ENCODE assay signal across 18 cellular contexts in genomic region chr19:4357921-4358326, GRCh38. TPM values are rescaled to one million over a fixed set of nuclear protein-coding genes. Genes with fewer than 3 reads are reported as not detected.
A peak's percentile ranks its signal among the peaks of the same experiment; 100 is the strongest.
DNase-seq lines count a peak whose midpoint lies in the region; ATAC-seq and TF ChIP-seq lines count a peak whose summit lies in the region.
"Had no signal": no experiment of that assay in that cellular context is flagged by ENCODE, and none has a peak within 500 bp of the region (broad histone marks: within the 10 kb centered on the region; RNA-seq: fewer than 3 reads in every experiment).

No MANE protein-coding gene starts in this region.

- H3K4me1 Mint-ChIP-seq in activated naive CD8-positive, alpha-beta T cell treated with anti-CD3 and anti-CD28 coated beads for 36 hours: no peaks in the 10 kb centered on the region
- H3K4me1 Mint-ChIP-seq in activated naive CD8-positive, alpha-beta T cell treated with anti-CD3 and anti-CD28 coated beads, Interleukin-2, amount 50 U/mL, for 24 hours: no peaks in the 10 kb centered on the region
- peaks cover 6 to 16% of the 10 kb centered on the region in 2 donors for H3K4me1 Mint-ChIP-seq in stimulated activated naive B cell treated with anti-CD40 and anti-IgM and Interleukin-4, amounts not matched to agents 10 μg/mL and 1 μg/mL and 100 μg/mL, for 72 hours

- H3K27ac Mint-ChIP-seq in activated naive CD8-positive, alpha-beta T cell treated with anti-CD3 and anti-CD28 coated beads for 36 hours: peak overlapping the region; percentile 34
- no peak overlapping the region for H3K27ac Mint-ChIP-seq in activated naive CD8-positive, alpha-beta T cell treated with anti-CD3 and anti-CD28 coated beads, Interleukin-2, amount 50 U/mL, for 24 hours
- peak overlapping the region; percentile 81 for H3K27ac Mint-ChIP-seq in stimulated activated naive B cell treated with anti-CD40 and anti-IgM and Interleukin-4, amounts not matched to agents 10 μg/mL and 1 μg/mL and 100 μg/mL, for 72 hours
- H3K27ac Mint-ChIP-seq: CD4-positive, CD25-positive, alpha-beta regulatory T cell; H9 had no signal

- H3K9me3 Mint-ChIP-seq in activated naive CD8-positive, alpha-beta T cell treated with anti-CD3 and anti-CD28 coated beads for 36 hours: no peaks in the 10 kb centered on the region
- H3K9me3 Mint-ChIP-seq in activated naive CD8-positive, alpha-beta T cell treated with anti-CD3 and anti-CD28 coated beads, Interleukin-2, amount 50 U/mL, for 24 hours: no peaks in the 10 kb centered on the region
- H3K9me3 Mint-ChIP-seq in stimulated activated naive B cell treated with anti-CD40 and anti-IgM and Interleukin-4, amounts not matched to agents 10 μg/mL and 1 μg/mL and 100 μg/mL, for 72 hours: no peaks in the 10 kb centered on the region
- H3K9me3 Mint-ChIP-seq: CD4-positive, CD25-positive, alpha-beta regulatory T cell; H9 had no signal

- no peak for TF ChIP-seq CTCF in RWPE1 (conservative IDR thresholded peaks at IDR 0.05; ENCODE audit: low read depth)

- H3K36me3 Mint-ChIP-seq in activated naive CD8-positive, alpha-beta T cell treated with anti-CD3 and anti-CD28 coated beads for 36 hours: peaks cover 1% of the 10 kb centered on the region
- peaks cover 3% of the 10 kb centered on the region for H3K36me3 Mint-ChIP-seq in activated naive CD8-positive, alpha-beta T cell treated with anti-CD3 and anti-CD28 coated beads, Interleukin-2, amount 50 U/mL, for 24 hours (ENCODE audit: low read depth)
- peaks cover 20 to 53% of the 10 kb centered on the region in 2 donors for H3K36me3 Mint-ChIP-seq in stimulated activated naive B cell treated with anti-CD40 and anti-IgM and Interleukin-4, amounts not matched to agents 10 μg/mL and 1 μg/mL and 100 μg/mL, for 72 hours

- peak overlapping the region; percentile 51 for H3K27ac ChIP-seq in RWPE1

- no peak overlapping the region for H3K4me3 Mint-ChIP-seq in activated naive CD8-positive, alpha-beta T cell treated with anti-CD3 and anti-CD28 coated beads for 36 hours
- no peak overlapping the region for H3K4me3 Mint-ChIP-seq in activated naive CD8-positive, alpha-beta T cell treated with anti-CD3 and anti-CD28 coated beads, Interleukin-2, amount 50 U/mL, for 24 hours
- peak overlapping the region in 1 of 2 donors; percentile 46 for H3K4me3 Mint-ChIP-seq in stimulated activated naive B cell treated with anti-CD40 and anti-IgM and Interleukin-4, amounts not matched to agents 10 μg/mL and 1 μg/mL and 100 μg/mL, for 72 hours
- H3K4me3 Mint-ChIP-seq: CD4-positive, CD25-positive, alpha-beta regulatory T cell; H9 had no signal

- no peaks in the 10 kb centered on the region for H3K27me3 Mint-ChIP-seq in activated naive CD8-positive, alpha-beta T cell treated with anti-CD3 and anti-CD28 coated beads for 36 hours
- no peaks in the 10 kb centered on the region for H3K27me3 Mint-ChIP-seq in activated naive CD8-positive, alpha-beta T cell treated with anti-CD3 and anti-CD28 coated beads, Interleukin-2, amount 50 U/mL, for 24 hours
- H3K27me3 Mint-ChIP-seq in stimulated activated naive B cell treated with anti-CD40 and anti-IgM and Interleukin-4, amounts not matched to agents 10 μg/mL and 1 μg/mL and 100 μg/mL, for 72 hours: no peaks in the 10 kb centered on the region
- H3K27me3 Mint-ChIP-seq: CD4-positive, CD25-positive, alpha-beta regulatory T cell had no signal

- DNase-seq in activated naive CD8-positive, alpha-beta T cell treated with anti-CD3 and anti-CD28 coated beads for 36 hours: no peak
- DNase-seq in activated naive CD8-positive, alpha-beta T cell treated with anti-CD3 and anti-CD28 coated beads, Interleukin-2, amount 50 U/mL, for 24 hours: no peak
- no peak for DNase-seq in RWPE1 (ENCODE audit: low spot score)
- DNase-seq in iPS-NIHi11 (ENCODE audit: low spot score): peak; percentile 10
- DNase-seq in stimulated activated naive B cell treated with anti-CD40 and anti-IgM and Interleukin-4, amounts not matched to agents 10 μg/mL and 1 μg/mL and 100 μg/mL, for 72 hours: no peak
- DNase-seq in NCI-H2029 treated with DMSO at 0.1 percent for 48 hours (lab: John Stamatoyannopoulos, UW): no peak
- DNase-seq: BE2C; CD4-positive, CD25-positive, alpha-beta regulatory T cell; COR-L47; GDM1; H9; NCI-H1105 treated with DMSO at 0.1 percent for 48 hours; NCI-H1694 treated with DMSO at 0.1 percent for 48 hours; NCI-H226; NCI-H82; SIG-M5 had no signal

- POLR2A ChIA-PET in RWPE1 (lab: Yijun Ruan, JAX; ENCODE audit: low non-redundant PET): no interaction called here

- ATAC-seq in activated naive CD8-positive, alpha-beta T cell treated with anti-CD3 and anti-CD28 coated beads, Interleukin-2, amount 50 U/mL, for 24 hours: no peak
- ATAC-seq in stimulated activated naive B cell treated with anti-CD40 and anti-IgM and Interleukin-4, amounts not matched to agents 10 μg/mL and 1 μg/mL and 100 μg/mL, for 72 hours (replicated peaks): no peak
- ATAC-seq in HG02678 (IDR thresholded peaks at IDR 0.05; ENCODE audit: unreplicated experiment) (no peak), GM21619 (IDR thresholded peaks at IDR 0.05; ENCODE audit: unreplicated experiment) (no peak)

- CTCF ChIA-PET in RWPE1 (lab: Yijun Ruan, JAX): interaction anchor here (1.0 kb wide), 1 partner anchor 91 kb away, joined by 5 read pairs; no protein-coding TSS in a partner anchor

RNA-seq across cellular contexts. Expression of gene MPND, which starts 14.6 kb away (rescaled TPM):
- 10 to 100 TPM; 15.6 to 18.8 TPM for total RNA-seq in activated naive CD8-positive, alpha-beta T cell treated with anti-CD3 and anti-CD28 coated beads for 36 hours

RNA-seq across cellular contexts. Expression of gene STAP2, which starts 19.3 kb away (rescaled TPM):
- total RNA-seq in activated naive CD8-positive, alpha-beta T cell treated with anti-CD3 and anti-CD28 coated beads for 36 hours: 10 to 100 TPM; 12.3 to 13.1 TPM

RNA-seq across cellular contexts. Expression of gene SH3GL1, which starts 42.4 kb away (rescaled TPM):
- total RNA-seq in activated naive CD8-positive, alpha-beta T cell treated with anti-CD3 and anti-CD28 coated beads for 36 hours: 10 to 100 TPM; 40.3 to 41.1 TPM

RNA-seq across cellular contexts. Expression of gene CHAF1A, which starts 44.5 kb away (rescaled TPM):
- 10 to 100 TPM; 76.8 to 77.6 TPM for total RNA-seq in activated naive CD8-positive, alpha-beta T cell treated with anti-CD3 and anti-CD28 coated beads for 36 hours

RNA-seq across cellular contexts. Expression of gene FSD1, which starts 53.5 kb away (rescaled TPM):
- 10 to 100 TPM; 21.0 to 21.3 TPM for total RNA-seq in activated naive CD8-positive, alpha-beta T cell treated with anti-CD3 and anti-CD28 coated beads for 36 hours
